In genomic region chr10:54444184-54444583, GRCh38 we compare ENCODE assay signal across 26 cellular contexts.
"Had no signal": no experiment of that assay in that cellular context is flagged by ENCODE, and none has a peak within 500 bp of the region (broad histone marks: within the 10 kb centered on the region; RNA-seq: fewer than 3 reads in every experiment).

No MANE protein-coding gene starts in this region.

- H3K36me3 ChIP-seq: neural progenitor cell, pancreas, prostate gland, right lobe of liver, sigmoid colon, stomach, thoracic aorta, thyroid gland, tibial nerve, upper lobe of left lung, vagina had no signal

- H3K27ac ChIP-seq: neural progenitor cell, pancreas, prostate gland, right lobe of liver, sigmoid colon, stomach, thoracic aorta, thyroid gland, tibial nerve, upper lobe of left lung, vagina had no signal

- FAIRE-seq: pancreas, small intestine, urothelium cell line had no signal

- H3K27ac Mint-ChIP-seq: natural killer cell; neural progenitor cell; stimulated activated effector memory CD8-positive, alpha-beta T cell treated with anti-CD3 and anti-CD28 coated beads, Interleukin-12 subunit alpha, Interleukin-12 subunit beta, amount 100 ng/mL, for 72 hours; stimulated activated naive B cell treated with anti-CD40 and anti-IgM and Interleukin-4, amounts not matched to agents 10 μg/mL and 1 μg/mL and 100 μg/mL, for 72 hours; stimulated activated naive CD8-positive, alpha-beta T cell treated with anti-CD3 and anti-CD28 coated beads, Interleukin-15, Interleukin-2, amounts not matched to agents 100 ng/mL and 50 ng/mL, for 24 hours had no signal

- H3K4me1 ChIP-seq: neural progenitor cell, pancreas, prostate gland, right lobe of liver, sigmoid colon, stomach, thyroid gland, tibial nerve, upper lobe of left lung, vagina had no signal

- H3K9me3 ChIP-seq: pancreas, prostate gland, right lobe of liver, sigmoid colon, stomach, thoracic aorta, thyroid gland, tibial nerve, upper lobe of left lung, vagina had no signal

- H3K27me3 Mint-ChIP-seq: stimulated activated naive B cell treated with anti-CD40 and anti-IgM and Interleukin-4, amounts not matched to agents 10 μg/mL and 1 μg/mL and 100 μg/mL, for 72 hours; stimulated activated naive CD8-positive, alpha-beta T cell treated with anti-CD3 and anti-CD28 coated beads, Interleukin-15, Interleukin-2, amounts not matched to agents 100 ng/mL and 50 ng/mL, for 24 hours had no signal

- H3K9me3 Mint-ChIP-seq: nephron, neural progenitor cell had no signal

- H3K36me3 Mint-ChIP-seq: neural progenitor cell; stimulated activated effector memory CD8-positive, alpha-beta T cell treated with anti-CD3 and anti-CD28 coated beads, Interleukin-12 subunit alpha, Interleukin-12 subunit beta, amount 100 ng/mL, for 72 hours; stimulated activated naive B cell treated with anti-CD40 and anti-IgM and Interleukin-4, amounts not matched to agents 10 μg/mL and 1 μg/mL and 100 μg/mL, for 72 hours had no signal

- H3K4me1 Mint-ChIP-seq: natural killer cell; stimulated activated effector memory CD8-positive, alpha-beta T cell treated with anti-CD3 and anti-CD28 coated beads, Interleukin-12 subunit alpha, Interleukin-12 subunit beta, amount 100 ng/mL, for 72 hours; stimulated activated naive B cell treated with anti-CD40 and anti-IgM and Interleukin-4, amounts not matched to agents 10 μg/mL and 1 μg/mL and 100 μg/mL, for 72 hours had no signal

- DNase-seq: natural killer cell; occipital lobe; pancreas; right cardiac atrium; right lobe of liver; sigmoid colon; small intestine; stimulated activated CD4-positive, alpha-beta T cell treated with anti-CD3 and anti-CD28 coated beads, Interleukin-15, amount 100 ng/mL, for 24 hours; stimulated activated CD4-positive, alpha-beta T cell treated with anti-CD3 and anti-CD28 coated beads, Interleukin-2, amount 100 ng/mL, for 24 hours; stimulated activated CD4-positive, alpha-beta T cell treated with anti-CD3 and anti-CD28 coated beads, Interleukin-2, amount 100 ng/mL, for 48 hours; stimulated activated CD4-positive, alpha-beta T cell treated with anti-CD3 and anti-CD28 coated beads, Interleukin-4, amount 100 ng/mL, for 24 hours; stimulated activated naive B cell treated with anti-CD40 and anti-IgM and Interleukin-4, amounts not matched to agents 10 μg/mL and 1 μg/mL and 100 μg/mL, for 72 hours; stimulated activated naive CD4-positive, alpha-beta T cell treated with Interleukin-2 at 50 U/mL for 16 hours; stomach; thyroid gland; trophoblast cell; upper lobe of left lung had no signal

- H3K4me3 Mint-ChIP-seq: natural killer cell; nephron; neural progenitor cell; stimulated activated effector memory CD8-positive, alpha-beta T cell treated with anti-CD3 and anti-CD28 coated beads, Interleukin-12 subunit alpha, Interleukin-12 subunit beta, amount 100 ng/mL, for 72 hours; stimulated activated naive B cell treated with anti-CD40 and anti-IgM and Interleukin-4, amounts not matched to agents 10 μg/mL and 1 μg/mL and 100 μg/mL, for 72 hours; stimulated activated naive CD8-positive, alpha-beta T cell treated with anti-CD3 and anti-CD28 coated beads, Interleukin-15, Interleukin-2, amounts not matched to agents 100 ng/mL and 50 ng/mL, for 24 hours had no signal

- H3K27me3 ChIP-seq: neural progenitor cell, pancreas, right lobe of liver, sigmoid colon, stomach, thyroid gland, tibial nerve, upper lobe of left lung, vagina had no signal

- H3K4me3 ChIP-seq: neural progenitor cell, pancreas, prostate gland, right lobe of liver, sigmoid colon, stomach, thoracic aorta, thyroid gland, tibial nerve, upper lobe of left lung, vagina had no signal

- ATAC-seq: natural killer cell; pancreas; right cardiac atrium; right lobe of liver; stimulated activated effector memory CD8-positive, alpha-beta T cell treated with anti-CD3 and anti-CD28 coated beads, Interleukin-12 subunit alpha, Interleukin-12 subunit beta, amount 100 ng/mL, for 72 hours; stimulated activated naive B cell treated with anti-CD40 and anti-IgM and Interleukin-4, amounts not matched to agents 10 μg/mL and 1 μg/mL and 100 μg/mL, for 72 hours had no signal
